ENCODE assay signal across 1 cellular context in the genomic region with DNA sequence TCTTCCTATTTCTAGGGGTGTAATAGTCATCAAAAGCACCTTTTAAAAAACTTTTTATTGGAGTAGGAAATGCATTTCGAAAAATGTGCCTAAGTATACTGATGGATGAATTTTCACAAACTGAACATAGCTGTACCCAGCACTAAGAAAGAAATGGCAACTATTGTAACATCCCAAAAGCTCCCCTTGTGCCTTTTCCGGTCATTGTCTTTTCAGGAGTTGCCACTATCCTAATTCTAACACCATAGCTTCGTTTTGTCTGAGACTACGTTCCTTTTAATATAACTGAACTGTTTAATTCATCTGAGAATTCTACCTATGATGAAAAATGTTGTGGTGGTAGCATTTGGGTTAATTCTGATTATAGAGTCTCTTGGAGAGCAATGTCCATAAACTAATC.
TF ChIP-seq lines count a peak whose summit lies in the region.

No MANE protein-coding gene starts in this region.

TF ChIP-seq in GM23338, 12 proteins besides CTCF, POLR2A, EP300 and RAD21:
- no peak for TF ChIP-seq CREB1 (CRISPR knock-in tag; IDR thresholded peaks at IDR 0.05; ENCODE audit: low read depth)
- TF ChIP-seq ZNF331 (CRISPR knock-in tag; IDR thresholded peaks at IDR 0.05; ENCODE audit: low read depth): no peak
- TF ChIP-seq JUNB (IDR thresholded peaks at IDR 0.05; ENCODE audit: unreplicated experiment): no peak
- TF ChIP-seq, protein P1, sequence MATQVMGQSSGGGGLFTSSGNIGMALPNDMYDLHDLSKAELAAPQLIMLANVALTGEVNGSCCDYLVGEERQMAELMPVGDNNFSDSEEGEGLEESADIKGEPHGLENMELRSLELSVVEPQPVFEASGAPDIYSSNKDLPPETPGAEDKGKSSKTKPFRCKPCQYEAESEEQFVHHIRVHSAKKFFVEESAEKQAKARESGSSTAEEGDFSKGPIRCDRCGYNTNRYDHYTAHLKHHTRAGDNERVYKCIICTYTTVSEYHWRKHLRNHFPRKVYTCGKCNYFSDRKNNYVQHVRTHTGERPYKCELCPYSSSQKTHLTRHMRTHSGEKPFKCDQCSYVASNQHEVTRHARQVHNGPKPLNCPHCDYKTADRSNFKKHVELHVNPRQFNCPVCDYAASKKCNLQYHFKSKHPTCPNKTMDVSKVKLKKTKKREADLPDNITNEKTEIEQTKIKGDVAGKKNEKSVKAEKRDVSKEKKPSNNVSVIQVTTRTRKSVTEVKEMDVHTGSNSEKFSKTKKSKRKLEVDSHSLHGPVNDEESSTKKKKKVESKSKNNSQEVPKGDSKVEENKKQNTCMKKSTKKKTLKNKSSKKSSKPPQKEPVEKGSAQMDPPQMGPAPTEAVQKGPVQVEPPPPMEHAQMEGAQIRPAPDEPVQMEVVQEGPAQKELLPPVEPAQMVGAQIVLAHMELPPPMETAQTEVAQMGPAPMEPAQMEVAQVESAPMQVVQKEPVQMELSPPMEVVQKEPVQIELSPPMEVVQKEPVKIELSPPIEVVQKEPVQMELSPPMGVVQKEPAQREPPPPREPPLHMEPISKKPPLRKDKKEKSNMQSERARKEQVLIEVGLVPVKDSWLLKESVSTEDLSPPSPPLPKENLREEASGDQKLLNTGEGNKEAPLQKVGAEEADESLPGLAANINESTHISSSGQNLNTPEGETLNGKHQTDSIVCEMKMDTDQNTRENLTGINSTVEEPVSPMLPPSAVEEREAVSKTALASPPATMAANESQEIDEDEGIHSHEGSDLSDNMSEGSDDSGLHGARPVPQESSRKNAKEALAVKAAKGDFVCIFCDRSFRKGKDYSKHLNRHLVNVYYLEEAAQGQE (IDR thresholded peaks at IDR 0.05; ENCODE audit: unreplicated experiment): no peak
- TF ChIP-seq ZNF114 (CRISPR knock-in tag; IDR thresholded peaks at IDR 0.05): no peak
- no peak for TF ChIP-seq EZH2 (IDR thresholded peaks at IDR 0.05; ENCODE audit: low read depth, unreplicated experiment)
- TF ChIP-seq, protein P2, sequence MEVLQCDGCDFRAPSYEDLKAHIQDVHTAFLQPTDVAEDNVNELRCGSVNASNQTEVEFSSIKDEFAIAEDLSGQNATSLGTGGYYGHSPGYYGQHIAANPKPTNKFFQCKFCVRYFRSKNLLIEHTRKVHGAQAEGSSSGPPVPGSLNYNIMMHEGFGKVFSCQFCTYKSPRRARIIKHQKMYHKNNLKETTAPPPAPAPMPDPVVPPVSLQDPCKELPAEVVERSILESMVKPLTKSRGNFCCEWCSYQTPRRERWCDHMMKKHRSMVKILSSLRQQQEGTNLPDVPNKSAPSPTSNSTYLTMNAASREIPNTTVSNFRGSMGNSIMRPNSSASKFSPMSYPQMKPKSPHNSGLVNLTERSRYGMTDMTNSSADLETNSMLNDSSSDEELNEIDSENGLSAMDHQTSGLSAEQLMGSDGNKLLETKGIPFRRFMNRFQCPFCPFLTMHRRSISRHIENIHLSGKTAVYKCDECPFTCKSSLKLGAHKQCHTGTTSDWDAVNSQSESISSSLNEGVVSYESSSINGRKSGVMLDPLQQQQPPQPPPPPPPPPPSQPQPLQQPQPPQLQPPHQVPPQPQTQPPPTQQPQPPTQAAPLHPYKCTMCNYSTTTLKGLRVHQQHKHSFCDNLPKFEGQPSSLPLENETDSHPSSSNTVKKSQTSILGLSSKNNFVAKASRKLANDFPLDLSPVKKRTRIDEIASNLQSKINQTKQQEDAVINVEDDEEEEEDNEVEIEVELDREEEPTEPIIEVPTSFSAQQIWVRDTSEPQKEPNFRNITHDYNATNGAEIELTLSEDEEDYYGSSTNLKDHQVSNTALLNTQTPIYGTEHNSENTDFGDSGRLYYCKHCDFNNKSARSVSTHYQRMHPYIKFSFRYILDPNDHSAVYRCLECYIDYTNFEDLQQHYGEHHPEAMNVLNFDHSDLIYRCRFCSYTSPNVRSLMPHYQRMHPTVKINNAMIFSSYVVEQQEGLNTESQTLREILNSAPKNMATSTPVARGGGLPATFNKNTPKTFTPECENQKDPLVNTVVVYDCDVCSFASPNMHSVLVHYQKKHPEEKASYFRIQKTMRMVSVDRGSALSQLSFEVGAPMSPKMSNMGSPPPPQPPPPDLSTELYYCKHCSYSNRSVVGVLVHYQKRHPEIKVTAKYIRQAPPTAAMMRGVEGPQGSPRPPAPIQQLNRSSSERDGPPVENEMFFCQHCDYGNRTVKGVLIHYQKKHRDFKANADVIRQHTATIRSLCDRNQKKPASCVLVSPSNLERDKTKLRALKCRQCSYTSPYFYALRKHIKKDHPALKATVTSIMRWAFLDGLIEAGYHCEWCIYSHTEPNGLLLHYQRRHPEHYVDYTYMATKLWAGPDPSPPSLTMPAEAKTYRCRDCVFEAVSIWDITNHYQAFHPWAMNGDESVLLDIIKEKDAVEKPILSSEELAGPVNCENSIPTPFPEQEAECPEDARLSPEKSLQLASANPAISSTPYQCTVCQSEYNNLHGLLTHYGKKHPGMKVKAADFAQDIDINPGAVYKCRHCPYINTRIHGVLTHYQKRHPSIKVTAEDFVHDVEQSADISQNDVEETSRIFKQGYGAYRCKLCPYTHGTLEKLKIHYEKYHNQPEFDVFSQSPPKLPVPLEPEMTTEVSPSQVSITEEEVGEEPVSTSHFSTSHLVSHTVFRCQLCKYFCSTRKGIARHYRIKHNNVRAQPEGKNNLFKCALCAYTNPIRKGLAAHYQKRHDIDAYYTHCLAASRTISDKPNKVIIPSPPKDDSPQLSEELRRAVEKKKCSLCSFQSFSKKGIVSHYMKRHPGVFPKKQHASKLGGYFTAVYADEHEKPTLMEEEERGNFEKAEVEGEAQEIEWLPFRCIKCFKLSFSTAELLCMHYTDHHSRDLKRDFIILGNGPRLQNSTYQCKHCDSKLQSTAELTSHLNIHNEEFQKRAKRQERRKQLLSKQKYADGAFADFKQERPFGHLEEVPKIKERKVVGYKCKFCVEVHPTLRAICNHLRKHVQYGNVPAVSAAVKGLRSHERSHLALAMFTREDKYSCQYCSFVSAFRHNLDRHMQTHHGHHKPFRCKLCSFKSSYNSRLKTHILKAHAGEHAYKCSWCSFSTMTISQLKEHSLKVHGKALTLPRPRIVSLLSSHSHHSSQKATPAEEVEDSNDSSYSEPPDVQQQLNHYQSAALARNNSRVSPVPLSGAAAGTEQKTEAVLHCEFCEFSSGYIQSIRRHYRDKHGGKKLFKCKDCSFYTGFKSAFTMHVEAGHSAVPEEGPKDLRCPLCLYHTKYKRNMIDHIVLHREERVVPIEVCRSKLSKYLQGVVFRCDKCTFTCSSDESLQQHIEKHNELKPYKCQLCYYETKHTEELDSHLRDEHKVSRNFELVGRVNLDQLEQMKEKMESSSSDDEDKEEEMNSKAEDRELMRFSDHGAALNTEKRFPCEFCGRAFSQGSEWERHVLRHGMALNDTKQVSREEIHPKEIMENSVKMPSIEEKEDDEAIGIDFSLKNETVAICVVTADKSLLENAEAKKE (CRISPR knock-in tag; IDR thresholded peaks at IDR 0.05): no peak
- TF ChIP-seq NANOG (IDR thresholded peaks at IDR 0.05; ENCODE audit: borderline replicate concordance): no peak
